In genomic region chr3:9750556-9751411, GRCh38 we compare ENCODE assay signal across 8 cellular contexts. TPM values are rescaled to one million over a fixed set of nuclear protein-coding genes. Genes with fewer than 3 reads are reported as not detected.
DNase-seq lines count a peak whose midpoint lies in the region; ATAC-seq, FAIRE-seq and TF ChIP-seq lines count a peak whose summit lies in the region.

No MANE protein-coding gene starts in this region.

- H2AK5ac ChIP-seq in neuronal stem cell (ENCODE audit: low read depth, low read length): no peak overlapping the region

- no peak for TF ChIP-seq POLR2A in endothelial cell of umbilical vein (IDR thresholded peaks at IDR 0.05; ENCODE audit: low read depth, low read length)

- no peak overlapping the region for H2BK12ac ChIP-seq in neuronal stem cell (ENCODE audit: low read length)

- no peak overlapping the region for H2BK5ac ChIP-seq in neuronal stem cell (ENCODE audit: low read length)

- H3K36me3 ChIP-seq in endothelial cell of umbilical vein (ENCODE audit: control insufficient read depth in 2 of 2, extremely low read depth in 1 of 2, insufficient read depth in 2 of 2, low read length in 2 of 2): peaks cover 4 to 23% of the 10 kb centered on the region in 2 experiments
- H3K36me3 ChIP-seq in neuronal stem cell (replicated peaks in 1 of 2; ENCODE audit: control insufficient read depth in 2 of 2, insufficient read depth in 2 of 2, low read length in 2 of 2): peaks cover 42 to 79% of the 10 kb centered on the region in 2 donors

- H3K27me3 ChIP-seq in endothelial cell of umbilical vein (ENCODE audit: control insufficient read depth in 2 of 2, insufficient read depth in 2 of 2, low read length in 2 of 2): no peaks in the 10 kb centered on the region
- no peaks in the 10 kb centered on the region for H3K27me3 ChIP-seq in neuronal stem cell (ENCODE audit: control insufficient read depth in 3 of 3, insufficient read depth in 3 of 3, low read depth in 1 of 3, low read length in 3 of 3)

- CTCF ChIA-PET in endothelial cell of umbilical vein (lab: Charles Lee): interaction anchor here (0.8 to 2.4 kb wide), 3 partner anchors 20 to 42 kb away, joined by 3 to 12 read pairs (median 7); partner anchors contain the start of genes ARPC4, BRPF1 and TADA3

- H2AFZ ChIP-seq in endothelial cell of umbilical vein (ENCODE audit: low read depth, low read length) (peak overlapping the region; percentile 80), neuronal stem cell (ENCODE audit: low read length) (peak overlapping the region; percentile 93)

- no CpG with 5 or more reads among the region's 17 CpGs for WGBS in neuronal stem cell (ENCODE audit: extremely low coverage in 2 of 2, insufficient read length in 2 of 2, insufficient replicate concordance in 1 of 2), 2 donors

- dilution Hi-C loops in endothelial cell of umbilical vein (cut with MboI; ENCODE audit: extremely low pct_ligation_motif_present, low sequenced_read_pairs): no loop called here

- H4K91ac ChIP-seq in neuronal stem cell (ENCODE audit: low read depth, low read length, poor library complexity): no peak overlapping the region

- in situ Hi-C loops in GM13976 (cut with MboI; ENCODE audit: low sequenced_read_pairs, unreplicated experiment): no loop called here

- BruUV-seq in endothelial cell of umbilical vein (replicated peaks; lab: Mats Ljungman, UMichigan): no TSS peak

- H2BK120ac ChIP-seq in neuronal stem cell (ENCODE audit: low read depth, low read length): no peak overlapping the region

- H2BK15ac ChIP-seq in neuronal stem cell (ENCODE audit: low read length): no peak overlapping the region

- no peak for ATAC-seq in GM19463 (IDR thresholded peaks at IDR 0.05; ENCODE audit: unreplicated experiment)
- no peak for ATAC-seq in GM19351 (IDR thresholded peaks at IDR 0.05; ENCODE audit: unreplicated experiment)

- H3K27ac ChIP-seq in endothelial cell of umbilical vein (ENCODE audit: insufficient read depth, low read depth, low read length): peak overlapping the region; percentile 0
- no peak overlapping the region for H3K27ac ChIP-seq in neuronal stem cell (replicated peaks; ENCODE audit: low read length)

- H3K79me1 ChIP-seq in neuronal stem cell (ENCODE audit: low read depth, low read length): peaks cover 8% of the 10 kb centered on the region

- H3K4ac ChIP-seq in neuronal stem cell (ENCODE audit: low read length): no peak overlapping the region

- H3K9me1 ChIP-seq in endothelial cell of umbilical vein (replicated peaks; ENCODE audit: control insufficient read depth, extremely low read depth, insufficient read depth, low read length): no peaks in the 10 kb centered on the region

- peak overlapping the region; percentile 6 for H3K23ac ChIP-seq in neuronal stem cell (ENCODE audit: low read depth, low read length, poor library complexity)

- peak; percentile 31 for FAIRE-seq in endothelial cell of umbilical vein (lab: Jason Lieb, UNC)

- intact Hi-C loops in endothelial cell of umbilical vein (cut with micrococcal nuclease): no loop called here

- H3K9me3 ChIP-seq in endothelial cell of umbilical vein (replicated peaks; ENCODE audit: control insufficient read depth, insufficient read depth, low read length): no peaks in the 10 kb centered on the region
- peaks cover 0 to 2% of the 10 kb centered on the region in 2 donors for H3K9me3 ChIP-seq in neuronal stem cell (replicated peaks in 1 of 2; ENCODE audit: control insufficient read depth in 2 of 2, insufficient read depth in 1 of 2, low read depth in 1 of 2, low read length in 2 of 2)

- peak overlapping the region; percentile 52 for H3K9ac ChIP-seq in endothelial cell of umbilical vein (replicated peaks; ENCODE audit: extremely low read depth, insufficient read depth, low read length)
- no peak overlapping the region for H3K9ac ChIP-seq in neuronal stem cell (ENCODE audit: low read depth, low read length, poor library complexity)

- H3K4me3 ChIP-seq in endothelial cell of umbilical vein (replicated peaks in 1 of 3; ENCODE audit: insufficient read depth in 1 of 3, low read depth in 1 of 3, low read length in 3 of 3) (peak overlapping the region; percentile 55 to 80 (median 58)), neuronal stem cell (ENCODE audit: low read length in 2 of 2) (peak overlapping the region; percentile 55 to 88)

- H3K4me1 ChIP-seq in endothelial cell of umbilical vein (ENCODE audit: control insufficient read depth, extremely low read depth, insufficient read depth, low read length) (peaks cover 44% of the 10 kb centered on the region), neuronal stem cell (ENCODE audit: control insufficient read depth in 2 of 2, insufficient read depth in 1 of 2, low read depth in 1 of 2, low read length in 2 of 2) (peaks cover 4 to 8% of the 10 kb centered on the region in 2 donors)

- H4K20me1 ChIP-seq in endothelial cell of umbilical vein (replicated peaks; ENCODE audit: control insufficient read depth, extremely low read depth, insufficient read depth, low read length): no peaks in the 10 kb centered on the region

- DNase-seq in GM13976 (ENCODE audit: low spot score): peak; percentile 53
- peak; percentile 52 for DNase-seq in RPMI7951 (ENCODE audit: low read depth)
- no peak for DNase-seq in endothelial cell of umbilical vein (ENCODE audit: low read depth, low spot score)
- no peak for DNase-seq in neuronal stem cell (ENCODE audit: low spot score)
- DNase-seq in GDM1 (lab: John Stamatoyannopoulos, UW): no peak
- no peak for DNase-seq in stimulated activated CD4-positive, alpha-beta T cell treated with anti-CD3 and anti-CD28 coated beads, Interleukin-12 subunit alpha, Interleukin-12 subunit beta, amount 100 ng/mL, for 4 hours

- no peak overlapping the region for H3K18ac ChIP-seq in neuronal stem cell (ENCODE audit: low read length)

- TF ChIP-seq CTCF in GM13976 (IDR thresholded peaks at IDR 0.05; ENCODE audit: borderline replicate concordance, control extremely low read depth, extremely low read depth, insufficient read depth, missing control alignments) (no peak), endothelial cell of umbilical vein (IDR thresholded peaks at IDR 0.05; ENCODE audit: extremely low read depth in 1 of 2, insufficient read depth in 1 of 2, low read depth in 1 of 2, low read length in 2 of 2) (no peak)

- no peak overlapping the region for H3K14ac ChIP-seq in neuronal stem cell (ENCODE audit: low read length)

- H3K79me2 ChIP-seq in endothelial cell of umbilical vein (ENCODE audit: control insufficient read depth, insufficient read depth, low read length): peaks cover 12% of the 10 kb centered on the region

- H4K8ac ChIP-seq in neuronal stem cell (ENCODE audit: low read depth, low read length): no peak overlapping the region

- H3K4me2 ChIP-seq in endothelial cell of umbilical vein (ENCODE audit: insufficient read depth, low read length) (peak overlapping the region; percentile 82), neuronal stem cell (ENCODE audit: insufficient read depth, low read length, poor library complexity, severe bottlenecking) (peak overlapping the region; percentile 90)

- POLR2A ChIA-PET in endothelial cell of umbilical vein (lab: Charles Lee): interaction anchor here (0.6 kb wide), 1 partner anchor 38 kb away, joined by 3 read pairs; no protein-coding TSS in a partner anchor

RNA-seq across cellular contexts. Expression of gene OGG1, which starts 1.0 kb away (rescaled TPM):
- total RNA-seq in RPMI7951 (2014; rRNA removed; shearing (Covaris generic)): 31.2 and 34.4 TPM in 2 replicates
- total RNA-seq in endothelial cell of umbilical vein: 24.1 and 27.2 TPM in 2 replicates
- polyA plus RNA-seq in endothelial cell of umbilical vein: 32.1 and 36.2 TPM in 2 replicates
- polyA plus RNA-seq in endothelial cell of umbilical vein (2011; cell fraction: cytosol; rRNA removed): 25.8 and 27.0 TPM in 2 replicates
- 36.0 and 36.3 TPM in 2 replicates for polyA plus RNA-seq in endothelial cell of umbilical vein (2011; cell fraction: nucleus; rRNA removed)
- 14.5 and 19.7 TPM in 2 replicates for polyA plus RNA-seq in endothelial cell of umbilical vein (2012)
- 49.9 and 61.9 TPM in 2 replicates for polyA minus RNA-seq in endothelial cell of umbilical vein
- 25.4 TPM for polyA minus RNA-seq in endothelial cell of umbilical vein (2011; cell fraction: cytosol; rRNA and poly(A)+ RNA removed)
- polyA minus RNA-seq in endothelial cell of umbilical vein (2011; cell fraction: nucleus; rRNA and poly(A)+ RNA removed): 37.2 and 41.7 TPM in 2 replicates
- polyA plus RNA-seq in neuronal stem cell (2013, experiment 1 of 2): 24.0 TPM
- 27.1 TPM for polyA plus RNA-seq in neuronal stem cell (2013, experiment 2 of 2)

RNA-seq across cellular contexts. Expression of gene CAMK1, which starts 19.0 kb away (rescaled TPM):
- total RNA-seq in RPMI7951 (2014; rRNA removed; shearing (Covaris generic)): 40.4 and 46.9 TPM in 2 replicates
- 23.5 and 25.7 TPM in 2 replicates for total RNA-seq in endothelial cell of umbilical vein
- polyA plus RNA-seq in endothelial cell of umbilical vein: 24.4 and 28.4 TPM in 2 replicates
- polyA plus RNA-seq in endothelial cell of umbilical vein (2011; cell fraction: cytosol; rRNA removed): 27.5 and 32.0 TPM in 2 replicates
- polyA plus RNA-seq in endothelial cell of umbilical vein (2011; cell fraction: nucleus; rRNA removed): 23.2 and 25.2 TPM in 2 replicates
- 21.5 and 22.5 TPM in 2 replicates for polyA plus RNA-seq in endothelial cell of umbilical vein (2012)
- 15.4 and 16.6 TPM in 2 replicates for polyA minus RNA-seq in endothelial cell of umbilical vein
- polyA minus RNA-seq in endothelial cell of umbilical vein (2011; cell fraction: cytosol; rRNA and poly(A)+ RNA removed): 2.2 TPM
- polyA minus RNA-seq in endothelial cell of umbilical vein (2011; cell fraction: nucleus; rRNA and poly(A)+ RNA removed): 5.2 and 8.0 TPM in 2 replicates
- 15.0 TPM for polyA plus RNA-seq in neuronal stem cell (2013, experiment 1 of 2)
- 14.5 TPM for polyA plus RNA-seq in neuronal stem cell (2013, experiment 2 of 2)

RNA-seq across cellular contexts. Expression of gene BRPF1, which starts 19.2 kb away (rescaled TPM):
- total RNA-seq in RPMI7951 (2014; rRNA removed; shearing (Covaris generic)): 14.2 and 15.2 TPM in 2 replicates
- total RNA-seq in endothelial cell of umbilical vein: 23.2 and 26.2 TPM in 2 replicates
- polyA plus RNA-seq in endothelial cell of umbilical vein: 12.5 and 13.8 TPM in 2 replicates
- 12.4 and 13.7 TPM in 2 replicates for polyA plus RNA-seq in endothelial cell of umbilical vein (2011; cell fraction: cytosol; rRNA removed)
- polyA plus RNA-seq in endothelial cell of umbilical vein (2011; cell fraction: nucleus; rRNA removed): 34.9 and 37.8 TPM in 2 replicates
- polyA plus RNA-seq in endothelial cell of umbilical vein (2012): 12.4 and 13.5 TPM in 2 replicates
- polyA minus RNA-seq in endothelial cell of umbilical vein: 18.6 and 18.7 TPM in 2 replicates
- polyA minus RNA-seq in endothelial cell of umbilical vein (2011; cell fraction: cytosol; rRNA and poly(A)+ RNA removed): 13.8 TPM
- 15.6 and 22.6 TPM in 2 replicates for polyA minus RNA-seq in endothelial cell of umbilical vein (2011; cell fraction: nucleus; rRNA and poly(A)+ RNA removed)
- 8.1 TPM for polyA plus RNA-seq in neuronal stem cell (2013, experiment 1 of 2)
- polyA plus RNA-seq in neuronal stem cell (2013, experiment 2 of 2): 8.2 TPM

RNA-seq across cellular contexts. Expression of gene TADA3, which starts 41.5 kb away (rescaled TPM):
- total RNA-seq in RPMI7951 (2014; rRNA removed; shearing (Covaris generic)): 99.1 and 107 TPM in 2 replicates
- total RNA-seq in endothelial cell of umbilical vein: 31.0 and 31.3 TPM in 2 replicates
- polyA plus RNA-seq in endothelial cell of umbilical vein: 27.8 and 29.6 TPM in 2 replicates
- polyA plus RNA-seq in endothelial cell of umbilical vein (2011; cell fraction: cytosol; rRNA removed): 31.2 and 37.0 TPM in 2 replicates
- polyA plus RNA-seq in endothelial cell of umbilical vein (2011; cell fraction: nucleus; rRNA removed): 20.8 and 21.0 TPM in 2 replicates
- 20.0 and 24.6 TPM in 2 replicates for polyA plus RNA-seq in endothelial cell of umbilical vein (2012)
- polyA minus RNA-seq in endothelial cell of umbilical vein: 20.5 and 20.7 TPM in 2 replicates
- polyA minus RNA-seq in endothelial cell of umbilical vein (2011; cell fraction: cytosol; rRNA and poly(A)+ RNA removed): 25.8 TPM
- polyA minus RNA-seq in endothelial cell of umbilical vein (2011; cell fraction: nucleus; rRNA and poly(A)+ RNA removed): 8.2 and 8.4 TPM in 2 replicates
- 66.2 TPM for polyA plus RNA-seq in neuronal stem cell (2013, experiment 1 of 2)
- polyA plus RNA-seq in neuronal stem cell (2013, experiment 2 of 2): 65.3 TPM

RNA-seq across cellular contexts. Expression of gene ARPC4, which starts 42.1 kb away (rescaled TPM):
- total RNA-seq in RPMI7951 (2014; rRNA removed; shearing (Covaris generic)): 254 and 426 TPM in 2 replicates
- total RNA-seq in endothelial cell of umbilical vein: 197 TPM in 2 replicates
- 181 and 217 TPM in 2 replicates for polyA plus RNA-seq in endothelial cell of umbilical vein
- 216 and 218 TPM in 2 replicates for polyA plus RNA-seq in endothelial cell of umbilical vein (2011; cell fraction: cytosol; rRNA removed)
- polyA plus RNA-seq in endothelial cell of umbilical vein (2011; cell fraction: nucleus; rRNA removed): 102 and 119 TPM in 2 replicates
- polyA plus RNA-seq in endothelial cell of umbilical vein (2012): 138 and 169 TPM in 2 replicates
- polyA minus RNA-seq in endothelial cell of umbilical vein: 157 and 160 TPM in 2 replicates
- polyA minus RNA-seq in endothelial cell of umbilical vein (2011; cell fraction: cytosol; rRNA and poly(A)+ RNA removed): 112 TPM
- 71.5 and 76.3 TPM in 2 replicates for polyA minus RNA-seq in endothelial cell of umbilical vein (2011; cell fraction: nucleus; rRNA and poly(A)+ RNA removed)
- polyA plus RNA-seq in neuronal stem cell (2013, experiment 1 of 2): 49.1 TPM
- polyA plus RNA-seq in neuronal stem cell (2013, experiment 2 of 2): 46.8 TPM

Comparison
In these comparisons a context has a peak if more than half of its experiments do, and no peak if none do; other contexts are left out.
1. DNase-seq: peak in GM13976 (single experiment) and RPMI7951 (single experiment); none in endothelial cell of umbilical vein (single experiment), neuronal stem cell (single experiment), GDM1 (single experiment) and stimulated activated CD4-positive, alpha-beta T cell treated with anti-CD3 and anti-CD28 coated beads, Interleukin-12 subunit alpha, Interleukin-12 subunit beta, amount 100 ng/mL, for 4 hours (single experiment).